In the genomic region with DNA sequence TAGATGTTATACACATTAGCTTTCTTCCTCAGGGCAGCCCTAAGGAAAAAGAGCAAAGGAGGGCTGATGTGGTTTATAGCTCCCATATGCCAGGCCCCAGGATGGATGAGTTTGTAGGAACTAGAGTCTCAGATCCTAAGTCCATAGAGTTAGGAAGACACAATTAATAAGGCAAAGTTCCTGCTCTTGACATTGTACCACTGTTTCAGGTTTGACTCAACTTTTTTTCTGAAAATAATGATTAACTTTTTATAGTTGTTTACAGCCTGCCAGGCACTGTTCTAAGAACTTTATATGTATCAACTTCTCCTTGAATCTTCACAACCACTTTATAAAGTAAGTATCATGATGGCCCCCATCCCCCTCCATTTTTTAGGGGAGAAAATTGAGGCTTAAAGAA, we compare ENCODE assay signal across 23 cellular contexts.
"Had no signal": no experiment of that assay in that cellular context is flagged by ENCODE, and none has a peak within 500 bp of the region (broad histone marks: within the 10 kb centered on the region; RNA-seq: fewer than 3 reads in every experiment).

No MANE protein-coding gene starts in this region.

- H3K4me1 Mint-ChIP-seq: activated naive CD8-positive, alpha-beta T cell treated with anti-CD3 and anti-CD28 coated beads, Interleukin-2, amount 10 ng/mL, durations not matched to agents 7 days and 5 days; central memory CD8-positive, alpha-beta T cell; naive thymus-derived CD4-positive, alpha-beta T cell had no signal

- H3K36me3 Mint-ChIP-seq: activated CD4-positive, alpha-beta memory T cell treated with anti-CD3 and anti-CD28 coated beads for 36 hours; activated naive CD8-positive, alpha-beta T cell treated with anti-CD3 and anti-CD28 coated beads, Interleukin-2, amount 10 ng/mL, durations not matched to agents 7 days and 5 days; memory B cell; naive thymus-derived CD4-positive, alpha-beta T cell had no signal

- H3K4me1 ChIP-seq: breast epithelium, esophagus muscularis mucosa, spleen, upper lobe of left lung had no signal

- H3K27ac ChIP-seq: breast epithelium, esophagus muscularis mucosa, neural progenitor cell, spleen, upper lobe of left lung had no signal

- H3K27ac Mint-ChIP-seq: activated B cell treated with CpG ODN at 0.5 μM for 24 hours; activated CD4-positive, alpha-beta memory T cell treated with anti-CD3 and anti-CD28 coated beads for 36 hours; activated naive CD4-positive, alpha-beta T cell treated with anti-CD3 and anti-CD28 coated beads for 36 hours; activated naive CD8-positive, alpha-beta T cell treated with anti-CD3 and anti-CD28 coated beads, Interleukin-2, amount 10 ng/mL, durations not matched to agents 7 days and 5 days; memory B cell; naive thymus-derived CD4-positive, alpha-beta T cell; neural progenitor cell had no signal

- H3K36me3 ChIP-seq: breast epithelium, esophagus muscularis mucosa, neural progenitor cell, spleen, upper lobe of left lung had no signal

- ATAC-seq: naive thymus-derived CD4-positive, alpha-beta T cell; stimulated activated naive CD8-positive, alpha-beta T cell treated with anti-CD3 and anti-CD28 coated beads, Interleukin-15, Interleukin-2, amounts not matched to agents 100 U/mL and 50 U/mL, for 24 hours had no signal

- H3K4me3 Mint-ChIP-seq: activated B cell treated with CpG ODN at 0.5 μM for 24 hours; activated CD4-positive, alpha-beta memory T cell treated with anti-CD3 and anti-CD28 coated beads for 36 hours; activated naive CD4-positive, alpha-beta T cell treated with anti-CD3 and anti-CD28 coated beads for 36 hours; activated naive CD8-positive, alpha-beta T cell treated with anti-CD3 and anti-CD28 coated beads, Interleukin-2, amount 10 ng/mL, durations not matched to agents 7 days and 5 days; central memory CD8-positive, alpha-beta T cell; memory B cell; naive thymus-derived CD4-positive, alpha-beta T cell; neural progenitor cell had no signal

- DNase-seq: activated B cell treated with CpG ODN at 0.5 μM for 24 hours; activated CD4-positive, alpha-beta memory T cell treated with anti-CD3 and anti-CD28 coated beads for 36 hours; activated CD4-positive, alpha-beta T cell treated with anti-CD3 and anti-CD28 coated beads for 48 hours; activated effector memory CD4-positive, alpha-beta T cell treated with Interleukin-2 at 50 U/mL for 16 hours; activated naive CD4-positive, alpha-beta T cell treated with anti-CD3 and anti-CD28 coated beads for 36 hours; activated naive CD8-positive, alpha-beta T cell treated with anti-CD3 and anti-CD28 coated beads, Interleukin-2, amount 10 ng/mL, durations not matched to agents 7 days and 5 days; activated T-cell treated with anti-CD3 and anti-CD28 coated beads, Interleukin-2, amount 50 U/mL, for 48 hours; amniotic stem cell; effector memory CD4-positive, alpha-beta T cell; hypothalamus; naive thymus-derived CD4-positive, alpha-beta T cell; posterior cingulate gyrus; retina; spleen; stimulated activated CD4-positive, alpha-beta T cell treated with anti-CD3 and anti-CD28 coated beads, Interleukin-4, amount 100 ng/mL, for 4 hours; stimulated activated naive CD8-positive, alpha-beta T cell treated with anti-CD3 and anti-CD28 coated beads, Interleukin-15, Interleukin-2, amounts not matched to agents 100 U/mL and 50 U/mL, for 24 hours; T-helper 9 cell; upper lobe of left lung had no signal

- H3K27me3 ChIP-seq: breast epithelium, esophagus muscularis mucosa, neural progenitor cell, spleen, upper lobe of left lung had no signal

- H3K9me3 ChIP-seq: breast epithelium, esophagus muscularis mucosa, spleen, upper lobe of left lung had no signal

- H3K4me3 ChIP-seq: breast epithelium, esophagus muscularis mucosa, neural progenitor cell, spleen, upper lobe of left lung had no signal

- H3K9me3 Mint-ChIP-seq: activated B cell treated with CpG ODN at 0.5 μM for 24 hours; activated CD4-positive, alpha-beta memory T cell treated with anti-CD3 and anti-CD28 coated beads for 36 hours; activated naive CD4-positive, alpha-beta T cell treated with anti-CD3 and anti-CD28 coated beads for 36 hours; activated naive CD8-positive, alpha-beta T cell treated with anti-CD3 and anti-CD28 coated beads, Interleukin-2, amount 10 ng/mL, durations not matched to agents 7 days and 5 days; central memory CD8-positive, alpha-beta T cell; memory B cell; naive thymus-derived CD4-positive, alpha-beta T cell; neural progenitor cell had no signal

- H3K27me3 Mint-ChIP-seq: activated B cell treated with CpG ODN at 0.5 μM for 24 hours; activated CD4-positive, alpha-beta memory T cell treated with anti-CD3 and anti-CD28 coated beads for 36 hours; activated naive CD8-positive, alpha-beta T cell treated with anti-CD3 and anti-CD28 coated beads, Interleukin-2, amount 10 ng/mL, durations not matched to agents 7 days and 5 days; central memory CD8-positive, alpha-beta T cell; memory B cell had no signal
